Comparison of ENCODE assay signal across 18 cellular contexts in the genomic region with DNA sequence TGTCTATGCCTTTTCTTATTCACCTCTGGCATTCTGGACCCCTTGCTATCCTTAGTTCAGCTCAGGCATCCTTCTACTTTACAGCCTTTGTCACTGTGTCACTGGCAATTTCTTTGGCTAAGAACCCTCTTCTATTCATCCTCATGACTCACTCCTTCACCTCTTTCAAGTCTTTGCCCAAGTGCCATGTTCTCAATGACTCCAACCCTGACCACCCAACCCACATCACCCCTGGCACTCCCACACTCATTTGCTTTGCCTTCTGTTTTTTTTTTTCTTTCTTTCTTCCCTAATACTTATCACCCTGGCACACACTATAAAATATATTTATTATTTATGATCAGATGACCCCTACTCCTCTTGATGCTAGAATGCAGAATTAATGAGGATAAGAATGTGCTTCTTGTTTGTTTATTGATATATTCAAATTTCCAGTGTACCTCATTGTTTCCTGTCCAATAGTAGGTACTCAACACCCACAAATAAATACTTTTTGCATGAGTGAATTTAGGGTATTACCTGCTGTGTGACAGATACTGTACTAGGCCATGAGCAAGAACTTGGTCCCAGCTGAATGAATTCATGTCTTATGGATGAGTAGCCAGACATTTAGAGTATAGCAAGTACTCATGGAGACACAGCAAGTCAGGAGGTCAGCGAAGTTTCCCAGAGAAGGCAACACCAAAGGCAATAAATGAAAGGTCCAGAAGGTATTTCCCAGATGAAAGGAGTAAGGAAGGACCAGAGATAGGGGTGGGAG.
A peak's percentile ranks its signal among the peaks of the same experiment; 100 is the strongest.
DNase-seq lines count a peak whose midpoint lies in the region; ATAC-seq, FAIRE-seq and TF ChIP-seq lines count a peak whose summit lies in the region.
"Had no signal": no experiment of that assay in that cellular context is flagged by ENCODE, and none has a peak within 500 bp of the region (broad histone marks: within the 10 kb centered on the region; RNA-seq: fewer than 3 reads in every experiment).

No MANE protein-coding gene starts in this region.

- no peaks in the 10 kb centered on the region for H3K9me3 ChIP-seq in astrocyte (ENCODE audit: insufficient read depth, low read depth, low read length)
- H3K9me3 ChIP-seq: BLaER1 treated with 17β-estradiol and CSF1 and Interleukin-3, amounts not matched to agents 10 nM and 100 nM; SJCRH30 had no signal

- H3K36me3 Mint-ChIP-seq in astrocyte (ENCODE audit: low read depth, unreplicated experiment) = peaks cover 49% of the 10 kb centered on the region
- no peaks in the 10 kb centered on the region for H3K36me3 Mint-ChIP-seq in activated CD4-positive, alpha-beta memory T cell treated with anti-CD3 and anti-CD28 coated beads for 36 hours

- no peaks in the 10 kb centered on the region for H3K36me3 ChIP-seq in astrocyte (ENCODE audit: insufficient read depth, low read length)
- H3K36me3 ChIP-seq: BLaER1 treated with 17β-estradiol and CSF1 and Interleukin-3, amounts not matched to agents 10 nM and 100 nM; SJCRH30 had no signal

- peak overlapping the region; percentile 42 for H3K27ac Mint-ChIP-seq in astrocyte (ENCODE audit: unreplicated experiment)
- H3K27ac Mint-ChIP-seq in activated CD4-positive, alpha-beta memory T cell treated with anti-CD3 and anti-CD28 coated beads for 36 hours = no peak overlapping the region
- H3K27ac Mint-ChIP-seq: CD8-positive, alpha-beta memory T cell had no signal

- no peak for FAIRE-seq in astrocyte (lab: Jason Lieb, UNC)
- FAIRE-seq: A204.1 had no signal

- intact Hi-C loops in activated CD4-positive, alpha-beta memory T cell treated with anti-CD3 and anti-CD28 coated beads for 36 hours (cut with micrococcal nuclease) = no loop called here
- intact Hi-C loops in left ventricle myocardium superior (cut with micrococcal nuclease) = no loop called here

- no peaks in the 10 kb centered on the region for H3K27me3 ChIP-seq in astrocyte (ENCODE audit: insufficient read depth, low read length)
- H3K27me3 ChIP-seq: BLaER1 treated with 17β-estradiol and CSF1 and Interleukin-3, amounts not matched to agents 10 nM and 100 nM; SJCRH30 had no signal

- H3K27me3 Mint-ChIP-seq in astrocyte (ENCODE audit: low read depth, unreplicated experiment) = no peaks in the 10 kb centered on the region
- no peaks in the 10 kb centered on the region for H3K27me3 Mint-ChIP-seq in activated CD4-positive, alpha-beta memory T cell treated with anti-CD3 and anti-CD28 coated beads for 36 hours
- H3K27me3 Mint-ChIP-seq: CD8-positive, alpha-beta memory T cell had no signal

- no peaks in the 10 kb centered on the region for H4K20me1 ChIP-seq in astrocyte (ENCODE audit: insufficient read depth, low read length)
- H4K20me1 ChIP-seq: BLaER1 treated with 17β-estradiol and CSF1 and Interleukin-3, amounts not matched to agents 10 nM and 100 nM had no signal

- H3K4me3 ChIP-seq in astrocyte (ENCODE audit: insufficient read depth, low read depth, low read length) = no peak overlapping the region
- H3K4me3 ChIP-seq: BLaER1 treated with 17β-estradiol and CSF1 and Interleukin-3, amounts not matched to agents 10 nM and 100 nM; SJCRH30 had no signal

- peaks cover 3% of the 10 kb centered on the region for H3K4me1 ChIP-seq in astrocyte (ENCODE audit: insufficient read depth, low read length)

- peaks cover 25% of the 10 kb centered on the region for H3K4me1 Mint-ChIP-seq in astrocyte (ENCODE audit: low read depth, unreplicated experiment)
- no peaks in the 10 kb centered on the region for H3K4me1 Mint-ChIP-seq in activated CD4-positive, alpha-beta memory T cell treated with anti-CD3 and anti-CD28 coated beads for 36 hours (ENCODE audit: low read depth)

- H3K79me2 ChIP-seq in astrocyte (ENCODE audit: insufficient read depth, low read length) = no peaks in the 10 kb centered on the region

- ATAC-seq in GM21528 (IDR thresholded peaks at IDR 0.05; ENCODE audit: low FRiP score, unreplicated experiment) = no peak
- no peak for ATAC-seq in left ventricle myocardium superior

- CTCF ChIA-PET in activated CD4-positive, alpha-beta memory T cell treated with anti-CD3 and anti-CD28 coated beads for 36 hours (lab: Charles Lee) = no interaction called here

- no peak overlapping the region for H3K27ac ChIP-seq in astrocyte (ENCODE audit: low read depth, low read length)
- H3K27ac ChIP-seq: BLaER1 treated with 17β-estradiol and CSF1 and Interleukin-3, amounts not matched to agents 10 nM and 100 nM; SJCRH30 had no signal

- peaks cover 3% of the 10 kb centered on the region for H3K9me3 Mint-ChIP-seq in astrocyte (ENCODE audit: unreplicated experiment)
- H3K9me3 Mint-ChIP-seq in activated CD4-positive, alpha-beta memory T cell treated with anti-CD3 and anti-CD28 coated beads for 36 hours = no peaks in the 10 kb centered on the region
- H3K9me3 Mint-ChIP-seq: CD8-positive, alpha-beta memory T cell had no signal

- in situ Hi-C loops in Caki2 (cut with HindIII; ENCODE audit: low pct_unique_long_range_greater_than_20kb, low sequenced_read_pairs) = no loop called here

- peak overlapping the region; percentile 2 for H3K4me3 Mint-ChIP-seq in astrocyte (ENCODE audit: unreplicated experiment)
- H3K4me3 Mint-ChIP-seq in activated CD4-positive, alpha-beta memory T cell treated with anti-CD3 and anti-CD28 coated beads for 36 hours = no peak overlapping the region
- H3K4me3 Mint-ChIP-seq: CD8-positive, alpha-beta memory T cell had no signal

- no peak overlapping the region for H3K4me2 ChIP-seq in astrocyte (ENCODE audit: low read length)
- H3K4me2 ChIP-seq: BLaER1 treated with 17β-estradiol and CSF1 and Interleukin-3, amounts not matched to agents 10 nM and 100 nM had no signal

- POLR2A ChIA-PET in activated CD4-positive, alpha-beta memory T cell treated with anti-CD3 and anti-CD28 coated beads for 36 hours (lab: Charles Lee) = no interaction called here

- DNase-seq in Caki2 (ENCODE audit: low read depth) = peak; percentile 81
- DNase-seq in HT1080 (ENCODE audit: low read depth) = peak; percentile 52
- no peak for DNase-seq in astrocyte (ENCODE audit: low read depth)
- peak; percentile 68 for DNase-seq in kidney glomerular epithelial cell (lab: John Stamatoyannopoulos, UW)
- DNase-seq in NOMO-1 treated with dmso at 0.1 percent for 144 hours (lab: John Stamatoyannopoulos, UW; ENCODE audit: unreplicated experiment) = no peak
- DNase-seq in activated CD4-positive, alpha-beta memory T cell treated with anti-CD3 and anti-CD28 coated beads for 36 hours = no peak
- DNase-seq in left ventricle myocardium superior = no peak
- DNase-seq: CD8-positive, alpha-beta memory T cell; DMS 273 treated with DMSO at 0.1 percent for 48 hours; HCEC 1CT; MV-4-11; NCI-H1417; NCI-H187 treated with DMSO at 0.1 percent for 48 hours; NCI-H69 had no signal

- no peak overlapping the region for H3K9ac ChIP-seq in astrocyte (ENCODE audit: low read length)
- H3K9ac ChIP-seq: BLaER1 treated with 17β-estradiol and CSF1 and Interleukin-3, amounts not matched to agents 10 nM and 100 nM had no signal

- no peak for TF ChIP-seq CTCF in astrocyte (IDR thresholded peaks at IDR 0.05; ENCODE audit: insufficient read depth, low read depth, low read length)

- no peak overlapping the region for H2AFZ ChIP-seq in astrocyte (ENCODE audit: low read depth, low read length)

Comparison
In these comparisons a context has a peak if more than half of its experiments do, and no peak if none do; other contexts are left out.
1. DNase-seq: peak in Caki2 (single experiment), HT1080 (single experiment) and kidney glomerular epithelial cell (single experiment); none in astrocyte (single experiment), NOMO-1 treated with dmso at 0.1 percent for 144 hours (single experiment), activated CD4-positive, alpha-beta memory T cell treated with anti-CD3 and anti-CD28 coated beads for 36 hours (single experiment) and left ventricle myocardium superior (single experiment).